Comparison of ENCODE assay signal across 8 cellular contexts in the genomic region with DNA sequence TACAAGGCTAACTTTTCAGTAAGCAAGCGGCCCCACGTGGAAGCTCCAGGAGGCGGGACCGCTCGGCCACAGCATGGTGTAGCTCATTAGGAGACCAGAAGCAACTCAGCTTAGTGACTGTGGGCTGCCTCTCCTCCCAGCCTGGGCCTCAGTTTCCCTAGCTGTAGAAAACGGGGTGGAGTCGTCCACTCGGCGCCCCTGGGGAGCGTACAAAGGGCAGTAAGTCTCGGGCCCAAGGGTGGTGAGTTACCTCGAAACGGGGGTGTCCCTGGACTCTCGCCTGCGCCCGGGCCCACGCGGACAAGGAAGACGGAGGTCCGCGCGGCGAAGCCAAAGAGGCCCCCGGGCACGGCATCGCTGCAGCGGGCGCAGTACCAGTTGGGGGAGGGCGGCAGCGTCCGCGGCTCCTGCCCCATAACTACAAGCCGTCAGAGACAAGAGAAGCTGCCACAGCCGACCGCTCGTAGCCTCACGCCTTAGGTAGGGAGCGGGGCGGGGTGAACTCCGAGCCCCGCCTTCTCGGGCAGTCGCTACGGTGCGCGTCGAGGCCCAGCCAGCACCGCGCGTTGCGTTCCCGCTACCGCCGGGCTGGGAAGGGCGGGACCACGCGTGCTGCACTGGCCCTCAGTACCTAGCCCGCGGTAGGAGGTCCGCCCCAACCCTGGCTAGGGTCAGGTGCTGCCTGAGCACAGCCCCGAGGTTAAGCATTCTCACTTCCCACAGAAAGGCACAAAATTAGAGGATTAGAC. TPM values are rescaled to one million over a fixed set of nuclear protein-coding genes. Genes with fewer than 3 reads are reported as not detected.
DNase-seq lines count a peak whose midpoint lies in the region; ATAC-seq lines count a peak whose summit lies in the region.

A gene with protein sequence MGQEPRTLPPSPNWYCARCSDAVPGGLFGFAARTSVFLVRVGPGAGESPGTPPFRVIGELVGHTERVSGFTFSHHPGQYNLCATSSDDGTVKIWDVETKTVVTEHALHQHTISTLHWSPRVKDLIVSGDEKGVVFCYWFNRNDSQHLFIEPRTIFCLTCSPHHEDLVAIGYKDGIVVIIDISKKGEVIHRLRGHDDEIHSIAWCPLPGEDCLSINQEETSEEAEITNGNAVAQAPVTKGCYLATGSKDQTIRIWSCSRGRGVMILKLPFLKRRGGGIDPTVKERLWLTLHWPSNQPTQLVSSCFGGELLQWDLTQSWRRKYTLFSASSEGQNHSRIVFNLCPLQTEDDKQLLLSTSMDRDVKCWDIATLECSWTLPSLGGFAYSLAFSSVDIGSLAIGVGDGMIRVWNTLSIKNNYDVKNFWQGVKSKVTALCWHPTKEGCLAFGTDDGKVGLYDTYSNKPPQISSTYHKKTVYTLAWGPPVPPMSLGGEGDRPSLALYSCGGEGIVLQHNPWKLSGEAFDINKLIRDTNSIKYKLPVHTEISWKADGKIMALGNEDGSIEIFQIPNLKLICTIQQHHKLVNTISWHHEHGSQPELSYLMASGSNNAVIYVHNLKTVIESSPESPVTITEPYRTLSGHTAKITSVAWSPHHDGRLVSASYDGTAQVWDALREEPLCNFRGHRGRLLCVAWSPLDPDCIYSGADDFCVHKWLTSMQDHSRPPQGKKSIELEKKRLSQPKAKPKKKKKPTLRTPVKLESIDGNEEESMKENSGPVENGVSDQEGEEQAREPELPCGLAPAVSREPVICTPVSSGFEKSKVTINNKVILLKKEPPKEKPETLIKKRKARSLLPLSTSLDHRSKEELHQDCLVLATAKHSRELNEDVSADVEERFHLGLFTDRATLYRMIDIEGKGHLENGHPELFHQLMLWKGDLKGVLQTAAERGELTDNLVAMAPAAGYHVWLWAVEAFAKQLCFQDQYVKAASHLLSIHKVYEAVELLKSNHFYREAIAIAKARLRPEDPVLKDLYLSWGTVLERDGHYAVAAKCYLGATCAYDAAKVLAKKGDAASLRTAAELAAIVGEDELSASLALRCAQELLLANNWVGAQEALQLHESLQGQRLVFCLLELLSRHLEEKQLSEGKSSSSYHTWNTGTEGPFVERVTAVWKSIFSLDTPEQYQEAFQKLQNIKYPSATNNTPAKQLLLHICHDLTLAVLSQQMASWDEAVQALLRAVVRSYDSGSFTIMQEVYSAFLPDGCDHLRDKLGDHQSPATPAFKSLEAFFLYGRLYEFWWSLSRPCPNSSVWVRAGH (N-terminal part only) (minus strand): TSS at position 494 of the 749 bp plus-strand sequence. CDS start 78 bp downstream, at position 416.

- ATAC-seq in GM19035 (IDR thresholded peaks at IDR 0.05; ENCODE audit: unreplicated experiment), result peak; percentile 82
- peak; percentile 86 for ATAC-seq in HG03342 (IDR thresholded peaks at IDR 0.05; ENCODE audit: unreplicated experiment)

- DNase-seq in Ammon's horn (ENCODE audit: low spot score) (peak; percentile 92), NCI-H460 (ENCODE audit: extremely low read depth, low read depth) (peak; percentile 83), cortex of kidney (lab: John Stamatoyannopoulos, UW) (peak; percentile 9), left kidney (ENCODE audit: low read depth, low spot score) (peak; percentile 96)
- peak; percentile 96 for DNase-seq in activated CD4-positive, alpha-beta T cell treated with anti-CD3 and anti-CD28 coated beads, Interleukin-2, amount 10 ng/mL, durations not matched to agents 24 days and 14 days
- peak; percentile 85 to 89 for DNase-seq in stimulated activated CD4-positive, alpha-beta T cell treated with anti-CD3 and anti-CD28 coated beads, Interleukin-2, amount 100 ng/mL, for 24 hours

- intact Hi-C loops in activated CD4-positive, alpha-beta T cell treated with anti-CD3 and anti-CD28 coated beads, Interleukin-2, amount 10 ng/mL, durations not matched to agents 24 days and 14 days (cut with micrococcal nuclease), result loop anchor here (1.0 kb wide), 2 partner anchors 80 to 183 kb away; a partner anchor contains a TSS

- peak within 1 kb of the TSS; percentile 88 for H3K27ac Mint-ChIP-seq in activated CD4-positive, alpha-beta T cell treated with anti-CD3 and anti-CD28 coated beads, Interleukin-2, amount 10 ng/mL, durations not matched to agents 24 days and 14 days

- H3K27me3 Mint-ChIP-seq in activated CD4-positive, alpha-beta T cell treated with anti-CD3 and anti-CD28 coated beads, Interleukin-2, amount 10 ng/mL, durations not matched to agents 24 days and 14 days, result no peaks in the 10 kb centered on the region

- H3K9me3 Mint-ChIP-seq in activated CD4-positive, alpha-beta T cell treated with anti-CD3 and anti-CD28 coated beads, Interleukin-2, amount 10 ng/mL, durations not matched to agents 24 days and 14 days, result no peaks in the 10 kb centered on the region

- H3K4me3 Mint-ChIP-seq in activated CD4-positive, alpha-beta T cell treated with anti-CD3 and anti-CD28 coated beads, Interleukin-2, amount 10 ng/mL, durations not matched to agents 24 days and 14 days, result peak within 1 kb of the TSS; percentile 92

- H3K36me3 Mint-ChIP-seq in activated CD4-positive, alpha-beta T cell treated with anti-CD3 and anti-CD28 coated beads, Interleukin-2, amount 10 ng/mL, durations not matched to agents 24 days and 14 days (ENCODE audit: low read depth), result peaks cover 20% of the 10 kb centered on the region

- H3K4me1 Mint-ChIP-seq in activated CD4-positive, alpha-beta T cell treated with anti-CD3 and anti-CD28 coated beads, Interleukin-2, amount 10 ng/mL, durations not matched to agents 24 days and 14 days, result peaks cover 36% of the 10 kb centered on the region

RNA-seq across cellular contexts. Expression of the gene that starts here (rescaled TPM):
- total RNA-seq in NCI-H460 (2014; rRNA removed; shearing (Covaris generic)), result 19.9 and 26.0 TPM in 2 replicates
- 19.1 and 21.9 TPM in 2 replicates for polyA plus RNA-seq in NCI-H460 (2014; cell fraction: nucleus; rRNA removed)
- 44.7 and 47.5 TPM in 2 replicates for total RNA-seq in activated CD4-positive, alpha-beta T cell treated with anti-CD3 and anti-CD28 coated beads, Interleukin-2, amount 10 ng/mL, durations not matched to agents 24 days and 14 days

Comparison
In these comparisons a context has a peak if more than half of its experiments do, and no peak if none do; other contexts are left out.
1. Peak in every context shown above with its lines: DNase-seq and ATAC-seq.
2. DNase-seq: peak in every context shown above with its lines; median percentile 96 in activated CD4-positive, alpha-beta T cell treated with anti-CD3 and anti-CD28 coated beads, Interleukin-2, amount 10 ng/mL, durations not matched to agents 24 days and 14 days; 96 in left kidney; 92 in Ammon's horn; 87 in stimulated activated CD4-positive, alpha-beta T cell treated with anti-CD3 and anti-CD28 coated beads, Interleukin-2, amount 100 ng/mL, for 24 hours; 83 in NCI-H460; 9 in cortex of kidney.